ENCODE assay signal across 13 cellular contexts in genomic region chr5:79956173-79956670, GRCh38. TPM values are rescaled to one million over a fixed set of nuclear protein-coding genes. Genes with fewer than 3 reads are reported as not detected.
DNase-seq lines count a peak whose midpoint lies in the region; ATAC-seq, FAIRE-seq and TF ChIP-seq lines count a peak whose summit lies in the region.
"Had no signal": no experiment of that assay in that cellular context is flagged by ENCODE, and none has a peak within 500 bp of the region (broad histone marks: within the 10 kb centered on the region; RNA-seq: fewer than 3 reads in every experiment).

No MANE protein-coding gene starts in this region.

- no peak for TF ChIP-seq CTCF in bronchial epithelial cell (IDR thresholded peaks at IDR 0.05; ENCODE audit: insufficient read depth, low read length, severe bottlenecking)

- ATAC-seq in HG02571 (IDR thresholded peaks at IDR 0.05; ENCODE audit: unreplicated experiment): no peak
- ATAC-seq: mucosa of descending colon had no signal

- H3K4me3 ChIP-seq in bronchial epithelial cell (ENCODE audit: low read depth, low read length): no peak overlapping the region
- H3K4me3 ChIP-seq: dorsolateral prefrontal cortex, mucosa of descending colon, sigmoid colon had no signal

- FAIRE-seq in bronchial epithelial cell (lab: Jason Lieb, UNC) (peak; percentile 95), frontal cortex (lab: Jason Lieb, UNC) (no peak)

- H3K27me3 ChIP-seq in bronchial epithelial cell (ENCODE audit: control insufficient read depth, insufficient read depth, low read length): no peaks in the 10 kb centered on the region
- H3K27me3 ChIP-seq: dorsolateral prefrontal cortex, sigmoid colon had no signal

- DNase-seq in EH (ENCODE audit: low read depth): peak; percentile 74
- DNase-seq in LoVo (ENCODE audit: low spot score): peak; percentile 11
- peak; percentile 97 for DNase-seq in bronchial epithelial cell (ENCODE audit: low read depth)
- DNase-seq in kidney tubule cell (ENCODE audit: low spot score): peak; percentile 86
- DNase-seq in activated naive CD4-positive, alpha-beta T cell treated with Interleukin-2 at 50 U/mL for 16 hours: no peak
- DNase-seq in NCI-H510A treated with DMSO at 0.1 percent for 48 hours (lab: John Stamatoyannopoulos, UW): no peak
- no peak for DNase-seq in frontal cortex (ENCODE audit: low spot score in 2 of 2)
- DNase-seq: activated CD4-positive, alpha-beta T cell treated with anti-CD3 and anti-CD28 coated beads, Interleukin-2, amount 50 U/mL, for 1 hour; dorsolateral prefrontal cortex; mucosa of descending colon; SHP77; sigmoid colon had no signal

- no peaks in the 10 kb centered on the region for H3K36me3 ChIP-seq in bronchial epithelial cell (ENCODE audit: control insufficient read depth, insufficient read depth, low read length)
- H3K36me3 ChIP-seq: sigmoid colon had no signal

RNA-seq across cellular contexts. Expression of gene MTX3, which starts 34.8 kb away (rescaled TPM):
- total RNA-seq in bronchial epithelial cell (17.3 and 22.1 TPM in 2 replicates), frontal cortex (14.7 TPM)

Comparison
In these comparisons a context has a peak if more than half of its experiments do, and no peak if none do; other contexts are left out.
1. DNase-seq: peak in EH (single experiment), LoVo (single experiment), bronchial epithelial cell (single experiment) and kidney tubule cell (single experiment); none in activated naive CD4-positive, alpha-beta T cell treated with Interleukin-2 at 50 U/mL for 16 hours (single experiment), NCI-H510A treated with DMSO at 0.1 percent for 48 hours (single experiment) and frontal cortex (0 of 2).